1 cellular context compared by ENCODE assay signal in the genomic region with DNA sequence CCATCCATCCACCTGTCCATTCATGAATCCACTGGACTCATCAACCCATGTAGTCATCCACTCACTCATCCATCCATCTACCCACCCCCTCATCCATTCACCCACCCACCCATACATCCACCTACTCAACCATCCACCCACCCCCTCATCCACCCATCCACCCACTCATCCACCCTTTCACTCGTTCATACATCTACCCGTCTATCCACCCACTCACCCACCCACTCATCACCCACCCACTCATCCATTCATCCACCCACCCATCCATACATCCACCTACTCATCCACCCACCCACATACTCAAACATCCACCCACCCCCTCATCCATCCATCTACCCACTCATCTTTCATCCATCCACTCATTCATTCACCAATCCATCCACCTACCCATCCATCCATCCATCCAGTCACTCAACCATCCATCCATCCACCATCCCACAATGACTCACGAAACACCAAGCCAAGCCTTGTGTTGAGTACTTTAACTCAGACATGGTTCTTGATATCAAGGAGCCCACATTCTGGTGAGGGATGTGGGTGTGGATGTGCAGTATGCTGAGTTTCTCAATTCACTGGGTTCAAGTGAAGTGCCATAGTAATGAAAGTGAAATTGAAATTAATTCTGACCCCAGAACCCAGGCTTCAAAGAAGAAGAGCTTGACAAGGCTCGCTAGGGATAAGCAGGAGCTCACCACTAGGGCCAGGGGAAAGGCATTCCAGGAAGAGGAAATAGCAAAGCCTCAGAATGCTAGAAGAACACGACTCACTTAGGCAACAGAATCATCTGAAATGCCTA.
TF ChIP-seq lines count a peak whose summit lies in the region.

No MANE protein-coding gene starts in this region.

TF ChIP-seq in HepG2, 621 proteins besides CTCF, POLR2A, EP300 and RAD21:
- TF ChIP-seq ZNF878 (CRISPR knock-in tag; IDR thresholded peaks at IDR 0.05) = no peak
- no peak for TF ChIP-seq MTA3 (CRISPR knock-in tag; IDR thresholded peaks at IDR 0.05)
- no peak for TF ChIP-seq STAT5B (CRISPR knock-in tag; IDR thresholded peaks at IDR 0.05)
TF ChIP-seq in HepG2: peak in this region for 0.
